Comparison of ENCODE assay signal across 4 cellular contexts in the genomic region with DNA sequence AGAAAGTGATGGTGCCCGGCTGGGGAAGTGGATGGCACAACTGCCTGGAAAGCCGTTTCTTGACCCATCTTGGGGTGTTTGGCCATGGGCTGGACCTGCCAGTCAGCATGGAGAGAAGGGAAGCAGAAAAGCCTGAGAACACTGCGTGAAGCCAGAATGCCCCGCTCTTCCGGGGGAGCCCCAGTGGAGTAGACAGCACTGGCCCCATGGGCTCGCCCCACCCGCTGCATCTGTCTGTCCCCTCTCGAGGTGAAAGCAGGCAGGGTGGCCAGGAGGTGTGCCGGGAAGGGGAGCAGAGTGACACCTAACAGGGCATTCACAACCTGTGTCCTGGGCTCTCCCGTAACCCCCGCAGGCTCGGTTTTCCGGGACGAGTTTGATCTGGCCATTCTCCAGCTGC.
"Had no signal": no experiment of that assay in that cellular context is flagged by ENCODE, and none has a peak within 500 bp of the region (broad histone marks: within the 10 kb centered on the region; RNA-seq: fewer than 3 reads in every experiment).

No MANE protein-coding gene starts in this region.

- H3K36me3 Mint-ChIP-seq: IgD-negative memory B cell had no signal

- H3K27ac Mint-ChIP-seq: IgD-negative memory B cell had no signal

- H3K4me1 Mint-ChIP-seq: IgD-negative memory B cell had no signal

- H3K9me3 Mint-ChIP-seq: IgD-negative memory B cell had no signal

- DNase-seq: IMR-90, KBM-7, KG1 had no signal
